1 cellular context compared by ENCODE assay signal in genomic region chr20:47507275-47507981, GRCh38.
TF ChIP-seq lines count a peak whose summit lies in the region.

No MANE protein-coding gene starts in this region.

TF ChIP-seq in K562, 482 proteins besides CTCF, POLR2A, EP300 and RAD21:
- TF ChIP-seq EWSR1 (IDR thresholded peaks at IDR 0.05; ENCODE audit: borderline replicate concordance, low read depth, partially characterized antibody) (peak; percentile 13), ZBTB11 (CRISPR knock-in tag; IDR thresholded peaks at IDR 0.05) (peak in 1 of 3 experiments; percentile 79; a peak in 1 of 6 replicates)
